10 cellular contexts compared by ENCODE assay signal in the genomic region with DNA sequence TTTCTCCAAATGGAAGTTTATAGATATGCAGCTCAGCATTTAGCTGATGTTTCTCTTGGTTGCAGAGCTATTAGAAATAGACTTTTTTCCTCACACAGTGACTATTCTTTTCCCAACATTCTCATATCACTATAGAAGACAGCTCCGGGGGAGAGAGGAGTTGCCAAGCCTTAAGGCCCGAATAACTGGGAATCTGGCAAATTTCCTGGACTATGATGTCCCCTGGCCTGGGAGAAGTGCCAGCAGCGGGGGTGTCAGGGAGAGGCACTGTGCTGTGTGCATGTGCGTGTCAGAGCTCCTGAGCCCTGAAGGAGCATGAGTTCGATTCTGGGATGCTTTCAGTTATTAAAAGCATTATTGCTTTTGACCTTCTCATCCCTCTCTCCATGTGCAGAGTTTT.
DNase-seq lines count a peak whose midpoint lies in the region; ATAC-seq and TF ChIP-seq lines count a peak whose summit lies in the region.
"Had no signal": no experiment of that assay in that cellular context is flagged by ENCODE, and none has a peak within 500 bp of the region (broad histone marks: within the 10 kb centered on the region; RNA-seq: fewer than 3 reads in every experiment).

No MANE protein-coding gene starts in this region.

- no peaks in the 10 kb centered on the region for H3F3A ChIP-seq in smooth muscle cell (ENCODE audit: low read depth)

- TF ChIP-seq CTCF in fibroblast of mammary gland (conservative IDR thresholded peaks at IDR 0.05; ENCODE audit: control insufficient read depth, insufficient read depth, low read depth, low read length) (no peak), smooth muscle cell (IDR thresholded peaks at IDR 0.05; ENCODE audit: borderline replicate concordance, insufficient read depth, poor library complexity, severe bottlenecking) (no peak)

- H3K9ac ChIP-seq in smooth muscle cell (ENCODE audit: low read depth) = no peak overlapping the region

- H3K4me3 ChIP-seq in fibroblast of mammary gland (ENCODE audit: control insufficient read depth, low read depth, low read length) (no peak overlapping the region), smooth muscle cell (no peak overlapping the region)

- ATAC-seq in activated naive CD4-positive, alpha-beta T cell treated with anti-CD3 and anti-CD28 coated beads, Interleukin-2, amount 50 U/mL, for 72 hours = no peak

- H3K27me3 ChIP-seq in smooth muscle cell (ENCODE audit: low read depth) = no peaks in the 10 kb centered on the region

- WGBS in smooth muscle cell (ENCODE audit: low lambda C conversion rate) = 56% methylated on average over 5 of the region's 5 CpGs

- no peaks in the 10 kb centered on the region for H3K4me1 ChIP-seq in smooth muscle cell (ENCODE audit: low read depth)

- no peaks in the 10 kb centered on the region for H3K9me3 ChIP-seq in smooth muscle cell (replicated peaks; ENCODE audit: low read depth)

- H3K27ac ChIP-seq in smooth muscle cell (ENCODE audit: low read depth) = no peak overlapping the region

- no peaks in the 10 kb centered on the region for H3K36me3 ChIP-seq in smooth muscle cell (ENCODE audit: low read depth)

- no peak overlapping the region for H3K27ac Mint-ChIP-seq in activated naive CD4-positive, alpha-beta T cell treated with anti-CD3 and anti-CD28 coated beads, Interleukin-2, amount 50 U/mL, for 72 hours

- H2AFZ ChIP-seq in smooth muscle cell (ENCODE audit: low read depth) = no peak overlapping the region

- no peaks in the 10 kb centered on the region for H3K36me3 Mint-ChIP-seq in activated naive CD4-positive, alpha-beta T cell treated with anti-CD3 and anti-CD28 coated beads, Interleukin-2, amount 50 U/mL, for 72 hours

- H3K9me3 Mint-ChIP-seq in activated naive CD4-positive, alpha-beta T cell treated with anti-CD3 and anti-CD28 coated beads, Interleukin-2, amount 50 U/mL, for 72 hours = no peaks in the 10 kb centered on the region

- no peak overlapping the region for H3K4me2 ChIP-seq in smooth muscle cell

- H3K79me2 ChIP-seq in smooth muscle cell (ENCODE audit: low read depth) = peaks cover 4% of the 10 kb centered on the region

- DNase-seq in AG20443 (ENCODE audit: low spot score) (peak; percentile 85), NCI-H446 treated with DMSO at 0.1 percent for 48 hours (lab: John Stamatoyannopoulos, UW) (peak; percentile 62), fibroblast of mammary gland (ENCODE audit: low read depth) (peak; percentile 89), nucleus accumbens (lab: John Stamatoyannopoulos, UW) (peak in 39 of 56 donors; percentile 4 to 75 (median 32)), NCI-H2227 (lab: John Stamatoyannopoulos, UW; ENCODE audit: unreplicated experiment) (no peak), GDM1 (lab: John Stamatoyannopoulos, UW) (no peak), smooth muscle cell (lab: John Stamatoyannopoulos, UW; ENCODE audit: unreplicated experiment) (no peak)
- no peak for DNase-seq in activated naive CD4-positive, alpha-beta T cell treated with anti-CD3 and anti-CD28 coated beads, Interleukin-2, amount 50 U/mL, for 72 hours (ENCODE audit: low spot score in 2 of 2)
- DNase-seq: DND-41, NCI-H524 treated with DMSO at 0.1 percent for 48 hours had no signal

- H4K20me1 ChIP-seq in smooth muscle cell (ENCODE audit: low read depth) = peaks cover 98% of the 10 kb centered on the region

Comparison
In these comparisons a context has a peak if more than half of its experiments do, and no peak if none do; other contexts are left out.
1. DNase-seq: peak in AG20443 (single experiment), NCI-H446 treated with DMSO at 0.1 percent for 48 hours (single experiment), fibroblast of mammary gland (single experiment) and nucleus accumbens (39 of 56); none in NCI-H2227 (single experiment), GDM1 (single experiment), activated naive CD4-positive, alpha-beta T cell treated with anti-CD3 and anti-CD28 coated beads, Interleukin-2, amount 50 U/mL, for 72 hours (0 of 2) and smooth muscle cell (single experiment).